21 cellular contexts compared by ENCODE assay signal in the genomic region with DNA sequence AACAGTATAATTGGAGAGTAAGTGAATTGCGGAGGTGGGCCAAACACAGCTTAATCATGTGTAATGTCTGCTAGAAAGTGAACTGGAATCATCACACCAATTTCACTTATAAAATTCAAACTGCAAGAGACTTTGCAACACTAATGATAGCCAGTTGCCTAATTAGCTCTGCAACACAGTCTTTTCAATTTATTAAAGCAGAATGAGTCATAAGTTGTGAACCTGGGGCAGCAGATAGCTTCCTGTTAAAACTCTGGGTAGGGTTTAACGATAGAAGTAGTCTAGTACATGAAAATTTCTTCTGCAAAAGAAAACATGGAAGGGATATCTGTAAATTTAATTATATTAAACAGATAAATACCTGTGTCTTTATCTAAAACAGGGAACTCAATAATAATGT.
"Had no signal": no experiment of that assay in that cellular context is flagged by ENCODE, and none has a peak within 500 bp of the region (broad histone marks: within the 10 kb centered on the region; RNA-seq: fewer than 3 reads in every experiment).

No MANE protein-coding gene starts in this region.

- H3K4me1 Mint-ChIP-seq: activated CD4-positive, alpha-beta memory T cell treated with anti-CD3 and anti-CD28 coated beads, Interleukin-2, amount 10 ng/mL, durations not matched to agents 7 days and 5 days; activated CD4-positive, alpha-beta T cell treated with anti-CD3 and anti-CD28 coated beads, Interleukin-2, amount 10 ng/mL, durations not matched to agents 24 days and 14 days; activated naive CD4-positive, alpha-beta T cell treated with anti-CD3 and anti-CD28 coated beads, Interleukin-2, amount 10 ng/mL, durations not matched to agents 7 days and 5 days; natural killer cell had no signal

- H3K27me3 ChIP-seq: body of pancreas, esophagus squamous epithelium, heart left ventricle, stomach, suprapubic skin, transverse colon had no signal

- H3K4me3 Mint-ChIP-seq: activated CD4-positive, alpha-beta memory T cell treated with anti-CD3 and anti-CD28 coated beads, Interleukin-2, amount 10 ng/mL, durations not matched to agents 7 days and 5 days; activated CD4-positive, alpha-beta T cell treated with anti-CD3 and anti-CD28 coated beads, Interleukin-2, amount 10 ng/mL, durations not matched to agents 24 days and 14 days; activated naive CD4-positive, alpha-beta T cell treated with anti-CD3 and anti-CD28 coated beads, Interleukin-2, amount 10 ng/mL, durations not matched to agents 7 days and 5 days; activated T-cell treated with anti-CD3 and anti-CD28 coated beads, Interleukin-2, amount 50 U/mL, for 72 hours; dendritic cell treated with granulocyte-macrophage colony-stimulating factor and Interleukin-4, amounts not matched to agents 40 ng/mL and 50 ng/mL, for 4 days; natural killer cell; T-helper 2 cell treated with Interferon-gamma antibody and Interleukin-4, amounts not matched to agents 5 μg/mL and 100 μg/mL, for 36 hours had no signal

- H3K4me1 ChIP-seq: body of pancreas, esophagus squamous epithelium, heart left ventricle, stomach, suprapubic skin, transverse colon had no signal

- H3K27ac ChIP-seq: body of pancreas, esophagus squamous epithelium, heart left ventricle, stomach, suprapubic skin, transverse colon, VCaP had no signal

- H3K27ac Mint-ChIP-seq: activated CD4-positive, alpha-beta memory T cell treated with anti-CD3 and anti-CD28 coated beads, Interleukin-2, amount 10 ng/mL, durations not matched to agents 7 days and 5 days; activated CD4-positive, alpha-beta T cell treated with anti-CD3 and anti-CD28 coated beads, Interleukin-2, amount 10 ng/mL, durations not matched to agents 24 days and 14 days; activated naive CD4-positive, alpha-beta T cell treated with anti-CD3 and anti-CD28 coated beads, Interleukin-2, amount 10 ng/mL, durations not matched to agents 7 days and 5 days; activated T-cell treated with anti-CD3 and anti-CD28 coated beads, Interleukin-2, amount 50 U/mL, for 72 hours; dendritic cell treated with granulocyte-macrophage colony-stimulating factor and Interleukin-4, amounts not matched to agents 40 ng/mL and 50 ng/mL, for 4 days; natural killer cell; T-helper 2 cell treated with Interferon-gamma antibody and Interleukin-4, amounts not matched to agents 5 μg/mL and 100 μg/mL, for 36 hours had no signal

- H3K9me3 ChIP-seq: body of pancreas, esophagus squamous epithelium, heart left ventricle, stomach, suprapubic skin, transverse colon had no signal

- H3K36me3 Mint-ChIP-seq: activated naive CD4-positive, alpha-beta T cell treated with anti-CD3 and anti-CD28 coated beads, Interleukin-2, amount 10 ng/mL, durations not matched to agents 7 days and 5 days; natural killer cell had no signal

- ATAC-seq: activated CD4-positive, CD25-positive, alpha-beta regulatory T cell treated with anti-CD3 and anti-CD28 coated beads, Interleukin-2, amount 50 U/mL, for 24 hours; activated T-cell treated with anti-CD3 and anti-CD28 coated beads, Interleukin-2, amount 50 U/mL, for 72 hours; body of pancreas; heart left ventricle; left ventricle myocardium superior; natural killer cell had no signal

- H3K36me3 ChIP-seq: esophagus squamous epithelium, heart left ventricle, stomach, suprapubic skin, transverse colon had no signal

- DNase-seq: activated CD4-positive, alpha-beta memory T cell treated with anti-CD3 and anti-CD28 coated beads, Interleukin-2, amount 10 ng/mL, durations not matched to agents 7 days and 5 days; activated CD4-positive, alpha-beta T cell treated with anti-CD3 and anti-CD28 coated beads, Interleukin-2, amount 10 ng/mL, durations not matched to agents 24 days and 14 days; activated effector memory CD4-positive, alpha-beta T cell treated with Interleukin-2 at 50 U/mL for 16 hours; activated naive CD4-positive, alpha-beta T cell treated with anti-CD3 and anti-CD28 coated beads, Interleukin-2, amount 10 ng/mL, durations not matched to agents 7 days and 5 days; activated T-cell treated with anti-CD3 and anti-CD28 coated beads, Interleukin-2, amount 50 U/mL, for 72 hours; body of pancreas; caudate nucleus; effector CD8-positive, alpha-beta T cell; esophagus squamous epithelium; heart left ventricle; left ventricle myocardium superior; midbrain; natural killer cell; retina; stomach; transverse colon had no signal

- H3K4me3 ChIP-seq: body of pancreas, esophagus squamous epithelium, heart left ventricle, stomach, suprapubic skin, transverse colon had no signal

- H3K9me3 Mint-ChIP-seq: activated CD4-positive, alpha-beta memory T cell treated with anti-CD3 and anti-CD28 coated beads, Interleukin-2, amount 10 ng/mL, durations not matched to agents 7 days and 5 days; activated CD4-positive, alpha-beta T cell treated with anti-CD3 and anti-CD28 coated beads, Interleukin-2, amount 10 ng/mL, durations not matched to agents 24 days and 14 days; activated naive CD4-positive, alpha-beta T cell treated with anti-CD3 and anti-CD28 coated beads, Interleukin-2, amount 10 ng/mL, durations not matched to agents 7 days and 5 days; T-helper 2 cell treated with Interferon-gamma antibody and Interleukin-4, amounts not matched to agents 5 μg/mL and 100 μg/mL, for 36 hours had no signal
